In the genomic region with DNA sequence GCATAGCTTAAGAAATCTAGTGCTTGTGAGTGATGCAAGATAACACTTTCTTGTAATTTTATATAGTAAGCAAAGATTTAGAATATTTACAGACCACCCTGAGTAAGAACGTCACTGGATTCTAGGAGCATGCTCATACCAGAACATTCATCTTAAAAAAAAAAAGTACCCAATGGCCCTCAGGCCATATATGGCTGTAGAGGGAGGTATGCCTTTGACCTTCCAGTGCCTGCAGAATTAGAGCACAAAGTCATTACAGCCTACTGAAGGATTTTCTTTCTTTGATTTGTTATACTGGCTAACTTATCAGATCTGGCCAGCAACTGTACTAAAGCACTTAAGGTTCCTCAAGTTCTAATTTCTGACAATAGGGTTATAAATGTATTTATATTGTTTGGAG, we compare ENCODE assay signal across 29 cellular contexts.
"Had no signal": no experiment of that assay in that cellular context is flagged by ENCODE, and none has a peak within 500 bp of the region (broad histone marks: within the 10 kb centered on the region; RNA-seq: fewer than 3 reads in every experiment).

No MANE protein-coding gene starts in this region.

- H3K27me3 Mint-ChIP-seq: activated CD4-positive, alpha-beta memory T cell treated with anti-CD3 and anti-CD28 coated beads for 36 hours; activated naive CD8-positive, alpha-beta T cell; activated T-helper 17 cell treated with anti-CD3 and anti-CD28 coated beads, Interleukin-2, amount 50 U/mL, for 72 hours; T-cell had no signal

- H3K9me3 Mint-ChIP-seq: activated CD4-positive, alpha-beta memory T cell treated with anti-CD3 and anti-CD28 coated beads for 36 hours; activated CD4-positive, alpha-beta T cell treated with anti-CD3 and anti-CD28 coated beads, Interleukin-2, amount 10 ng/mL, durations not matched to agents 7 days and 5 days; activated naive CD4-positive, alpha-beta T cell treated with anti-CD3 and anti-CD28 coated beads for 36 hours; activated T-helper 17 cell treated with anti-CD3 and anti-CD28 coated beads, Interleukin-2, amount 50 U/mL, for 72 hours; brain had no signal

- H3K4me1 Mint-ChIP-seq: activated CD4-positive, alpha-beta T cell treated with anti-CD3 and anti-CD28 coated beads, Interleukin-2, amount 10 ng/mL, durations not matched to agents 7 days and 5 days; activated T-helper 17 cell treated with anti-CD3 and anti-CD28 coated beads, Interleukin-2, amount 50 U/mL, for 72 hours; T-cell had no signal

- H3K27ac ChIP-seq: SK-N-MC had no signal

- FAIRE-seq: TTC549 had no signal

- H3K4me3 ChIP-seq: SK-N-MC had no signal

- H3K36me3 Mint-ChIP-seq: activated CD4-positive, alpha-beta memory T cell treated with anti-CD3 and anti-CD28 coated beads for 36 hours; activated naive CD8-positive, alpha-beta T cell; brain; T-cell had no signal

- ATAC-seq: activated T-helper 17 cell treated with anti-CD3 and anti-CD28 coated beads, Interleukin-2, amount 50 U/mL, for 72 hours; Panc1; Right ventricle myocardium inferior; T-cell had no signal

- DNase-seq: activated CD4-positive, alpha-beta memory T cell treated with anti-CD3 and anti-CD28 coated beads for 36 hours; activated CD4-positive, alpha-beta T cell treated with anti-CD3 and anti-CD28 coated beads, Interleukin-2, amount 10 ng/mL, durations not matched to agents 7 days and 5 days; activated CD4-positive, CD25-positive, alpha-beta regulatory T cell; activated gamma-delta T cell; activated naive CD4-positive, alpha-beta T cell treated with anti-CD3 and anti-CD28 coated beads for 36 hours; activated T-cell treated with anti-CD3 and anti-CD28 coated beads for 4 hours; activated T-cell treated with anti-CD3 and anti-CD28 coated beads, Interleukin-2, amount 50 U/mL, for 48 hours; amygdala; Karpas-422; MM.1S; NCI-H1105; NCI-H1436; NCI-H187; NCI-H2081; NCI-H446 treated with DMSO at 0.1 percent for 48 hours; NCI-H524 treated with DMSO at 0.1 percent for 48 hours; NCI-H82; OCI-M1; RPMI8226; T-cell; T-helper 2 cell; T1000 had no signal

- H3K4me3 Mint-ChIP-seq: activated CD4-positive, alpha-beta memory T cell treated with anti-CD3 and anti-CD28 coated beads for 36 hours; activated CD4-positive, alpha-beta T cell treated with anti-CD3 and anti-CD28 coated beads, Interleukin-2, amount 10 ng/mL, durations not matched to agents 7 days and 5 days; activated naive CD4-positive, alpha-beta T cell treated with anti-CD3 and anti-CD28 coated beads for 36 hours; activated naive CD8-positive, alpha-beta T cell; activated T-helper 17 cell treated with anti-CD3 and anti-CD28 coated beads, Interleukin-2, amount 50 U/mL, for 72 hours; brain; T-cell had no signal

- H3K27ac Mint-ChIP-seq: activated CD4-positive, alpha-beta memory T cell treated with anti-CD3 and anti-CD28 coated beads for 36 hours; activated CD4-positive, alpha-beta T cell treated with anti-CD3 and anti-CD28 coated beads, Interleukin-2, amount 10 ng/mL, durations not matched to agents 7 days and 5 days; activated naive CD4-positive, alpha-beta T cell treated with anti-CD3 and anti-CD28 coated beads for 36 hours; activated naive CD8-positive, alpha-beta T cell; activated T-helper 17 cell treated with anti-CD3 and anti-CD28 coated beads, Interleukin-2, amount 50 U/mL, for 72 hours; brain; T-cell had no signal
